17 cellular contexts compared by ENCODE assay signal in genomic region chr17:31540602-31541307, GRCh38.
DNase-seq lines count a peak whose midpoint lies in the region; ATAC-seq, FAIRE-seq and TF ChIP-seq lines count a peak whose summit lies in the region.
"Had no signal": no experiment of that assay in that cellular context is flagged by ENCODE, and none has a peak within 500 bp of the region (broad histone marks: within the 10 kb centered on the region; RNA-seq: fewer than 3 reads in every experiment).

No MANE protein-coding gene starts in this region.

- H2AFZ ChIP-seq in HepG2 (ENCODE audit: low read length): no peak overlapping the region
- H2AFZ ChIP-seq: GM23248 had no signal

- H3K4me1 Mint-ChIP-seq in IgD-negative memory B cell: peaks cover 35 to 48% (median 47%) of the 10 kb centered on the region in 3 donors
- peaks cover 38% of the 10 kb centered on the region for H3K4me1 Mint-ChIP-seq in memory B cell

- H3K27me3 Mint-ChIP-seq in IgD-negative memory B cell (peaks cover 4% of the 10 kb centered on the region), memory B cell (no peaks in the 10 kb centered on the region)
- H3K27me3 Mint-ChIP-seq: T-cell had no signal

- TF ChIP-seq POLR2A in HepG2 (IDR thresholded peaks at IDR 0.05; ENCODE audit: insufficient read depth in 1 of 2, low read depth in 2 of 2, low read length in 2 of 2) (no peak), right lobe of liver (IDR thresholded peaks at IDR 0.05) (no peak)

- no peaks in the 10 kb centered on the region for H3K9me3 ChIP-seq in HepG2 (ENCODE audit: low read length)
- H3K9me3 ChIP-seq in right lobe of liver: no peaks in the 10 kb centered on the region
- H3K9me3 ChIP-seq: Peyer's patch, SJCRH30 had no signal

- no peak for TF ChIP-seq RAD21 in HepG2 (CRISPR knock-in tag; IDR thresholded peaks at IDR 0.05)

- H3K36me3 Mint-ChIP-seq in IgD-negative memory B cell (peaks cover 1% of the 10 kb centered on the region), memory B cell (no peaks in the 10 kb centered on the region)
- H3K36me3 Mint-ChIP-seq: T-cell had no signal

- no peaks in the 10 kb centered on the region for H3K27me3 ChIP-seq in HepG2 (ENCODE audit: control insufficient read depth in 1 of 2, insufficient read depth in 2 of 2, low read length in 2 of 2)
- no peaks in the 10 kb centered on the region for H3K27me3 ChIP-seq in right lobe of liver
- H3K27me3 ChIP-seq: Peyer's patch, SJCRH30 had no signal

- no peak for TF ChIP-seq CTCF in HepG2 (CRISPR knock-in tag; IDR thresholded peaks at IDR 0.05)
- TF ChIP-seq CTCF in right lobe of liver (IDR thresholded peaks at IDR 0.05): no peak

- H3K79me2 ChIP-seq in HepG2 (ENCODE audit: insufficient read depth, low read length): no peaks in the 10 kb centered on the region

- no peak overlapping the region for H3K9ac ChIP-seq in HepG2 (ENCODE audit: insufficient read depth, low read depth, low read length)
- H3K9ac ChIP-seq: GM23248, KMS-11 had no signal

- no peak overlapping the region for H3K4me2 ChIP-seq in HepG2 (ENCODE audit: low read depth, low read length)
- H3K4me2 ChIP-seq: KMS-11 had no signal

- no peak for FAIRE-seq in HepG2 (lab: Jason Lieb, UNC)

- no peaks in the 10 kb centered on the region for H3K9me3 Mint-ChIP-seq in IgD-negative memory B cell
- H3K9me3 Mint-ChIP-seq in memory B cell: no peaks in the 10 kb centered on the region
- H3K9me3 Mint-ChIP-seq: T-cell had no signal

- POLR2A ChIA-PET in HepG2 (lab: Yijun Ruan, JAX): no interaction called here

- no peak overlapping the region for H3K4me3 ChIP-seq in HepG2 (replicated peaks in 1 of 3; ENCODE audit: insufficient read depth in 1 of 3, low read depth in 2 of 3, low read length in 3 of 3)
- H3K4me3 ChIP-seq in right lobe of liver: no peak overlapping the region
- H3K4me3 ChIP-seq: GM23248, Peyer's patch, SJCRH30 had no signal

- TF ChIP-seq EP300 in HepG2 (IDR thresholded peaks at IDR 0.05; ENCODE audit: low read depth in 2 of 2, low read length in 2 of 2): no peak
- TF ChIP-seq EP300 in HepG2 (CRISPR knock-in tag; IDR thresholded peaks at IDR 0.05; ENCODE audit: borderline replicate concordance): no peak

- in situ Hi-C loops in HepG2 (cut with HindIII; ENCODE audit: extremely low pct_ligation_motif_present, low pct_unique_long_range_greater_than_20kb): no loop called here

- intact Hi-C loops in HepG2 (cut with micrococcal nuclease; ENCODE audit: unreplicated experiment): no loop called here
- intact Hi-C loops in right lobe of liver (cut with DNase I): no loop called here

- DNase-seq in HepG2 (ENCODE audit: low spot score) (no peak), right lobe of liver (no peak), memory B cell (ENCODE audit: low spot score in 2 of 2) (no peak), glomerular visceral epithelial cell (ENCODE audit: extremely low spot score) (no peak), anterior cingulate cortex (lab: John Stamatoyannopoulos, UW) (no peak), NCI-H748 treated with DMSO at 0.1 percent for 48 hours (lab: John Stamatoyannopoulos, UW) (no peak)
- DNase-seq: 8988T, GDM1, NCI-H1105, NCI-H2227 treated with DMSO at 0.1 percent for 48 hours, Peyer's patch, SJCRH30, T-cell had no signal

- H3K36me3 ChIP-seq in HepG2 (replicated peaks in 1 of 2; ENCODE audit: control insufficient read depth in 1 of 2, insufficient read depth in 2 of 2, low read length in 2 of 2) (no peaks in the 10 kb centered on the region), right lobe of liver (no peaks in the 10 kb centered on the region)
- H3K36me3 ChIP-seq: Peyer's patch, SJCRH30 had no signal

- peak; percentile 2; the same call in 2 of the 3 replicates for ATAC-seq in HepG2
- ATAC-seq in right lobe of liver: no peak
- ATAC-seq in memory B cell (ENCODE audit: low read depth): no peak
- no peak for ATAC-seq in GM21381 (IDR thresholded peaks at IDR 0.05; ENCODE audit: unreplicated experiment)
- ATAC-seq: T-cell had no signal

- peaks cover 35% of the 10 kb centered on the region for H3K4me1 ChIP-seq in HepG2 (ENCODE audit: insufficient read depth, low read length)
- H3K4me1 ChIP-seq in right lobe of liver: no peaks in the 10 kb centered on the region

- H3K27ac Mint-ChIP-seq in IgD-negative memory B cell: peak overlapping the region; percentile 61 to 81 (median 79)
- H3K27ac Mint-ChIP-seq in memory B cell: peak overlapping the region; percentile 2
- H3K27ac Mint-ChIP-seq: T-cell had no signal

- H3K4me3 Mint-ChIP-seq in IgD-negative memory B cell (peak overlapping the region in 2 of 4 donors; percentile 80 to 83), memory B cell (no peak overlapping the region)
- H3K4me3 Mint-ChIP-seq: T-cell had no signal

- no TSS peak for BruUV-seq in HepG2 (replicated peaks; lab: Mats Ljungman, UMichigan)

- WGBS in HepG2 (ENCODE audit: low lambda C conversion rate): 49% methylated on average over 6 of the region's 9 CpGs
- 80% methylated on average over 1 of the region's 9 CpGs for WGBS in right lobe of liver (ENCODE audit: insufficient coverage, low coverage, low lambda C conversion rate, missing lambda C conversion rate)

- CTCF ChIA-PET in HepG2 (lab: Yijun Ruan, JAX; ENCODE audit: low intra/inter-chr PET ratio, low total read pairs): interaction anchor here (1.2 kb wide), 1 partner anchor 302 kb away, joined by 3 read pairs; no protein-coding TSS in a partner anchor

- H3K27ac ChIP-seq in HepG2 (ENCODE audit: extremely low read length, insufficient read depth, low read length) (no peak overlapping the region), right lobe of liver (no peak overlapping the region)
- H3K27ac ChIP-seq: GM23248, KMS-11, Peyer's patch, SJCRH30 had no signal

- no peaks in the 10 kb centered on the region for H4K20me1 ChIP-seq in HepG2 (ENCODE audit: insufficient read depth, low read length)

TF ChIP-seq in HepG2, 621 proteins besides CTCF, POLR2A, EP300 and RAD21:
- TF ChIP-seq RARG (CRISPR knock-in tag; IDR thresholded peaks at IDR 0.05; ENCODE audit: low read depth): no peak
- no peak for TF ChIP-seq BRCA1 (CRISPR knock-in tag; IDR thresholded peaks at IDR 0.05)
- TF ChIP-seq ZHX2 (IDR thresholded peaks at IDR 0.05; ENCODE audit: low read depth): no peak
- TF ChIP-seq ZHX2 (CRISPR knock-in tag; IDR thresholded peaks at IDR 0.05; ENCODE audit: borderline replicate concordance): no peak
- no peak for TF ChIP-seq KLF9 (CRISPR knock-in tag; IDR thresholded peaks at IDR 0.05; ENCODE audit: low read depth)
- no peak for TF ChIP-seq ZC3H13 (CRISPR knock-in tag; IDR thresholded peaks at IDR 0.05)
- no peak for TF ChIP-seq MAFF (IDR thresholded peaks at IDR 0.05; ENCODE audit: low read depth, low read length)
- TF ChIP-seq KAT2B (IDR thresholded peaks at IDR 0.05; ENCODE audit: borderline replicate concordance, low read depth, low read length): no peak
- TF ChIP-seq SRSF9 (IDR thresholded peaks at IDR 0.05; ENCODE audit: borderline replicate concordance, insufficient read depth, low read depth, low read length, poor library complexity, severe bottlenecking): no peak
- TF ChIP-seq BCL6 (CRISPR knock-in tag; IDR thresholded peaks at IDR 0.05): no peak
TF ChIP-seq in HepG2: peak in this region for 0.
